ENCODE assay signal across 12 cellular contexts in genomic region chr12:56377310-56377988, GRCh38. TPM values are rescaled to one million over a fixed set of nuclear protein-coding genes. Genes with fewer than 3 reads are reported as not detected.
DNase-seq lines count a peak whose midpoint lies in the region; ATAC-seq lines count a peak whose summit lies in the region.
"Had no signal": no experiment of that assay in that cellular context is flagged by ENCODE, and none has a peak within 500 bp of the region (broad histone marks: within the 10 kb centered on the region; RNA-seq: fewer than 3 reads in every experiment).

No MANE protein-coding gene starts in this region.

- DNase-seq in Caki2 (ENCODE audit: low read depth) (peak; percentile 59), HT-29 (ENCODE audit: low spot score) (peak; percentile 16), amniotic epithelial cell (ENCODE audit: low read depth) (peak; percentile 44), left lobe of liver (ENCODE audit: low spot score) (peak; percentile 8), ureter (ENCODE audit: low spot score) (no peak), NCI-H2196 treated with DMSO at 0.1 percent for 48 hours (lab: John Stamatoyannopoulos, UW; ENCODE audit: unreplicated experiment) (no peak), ecto neural progenitor cell (ENCODE audit: low spot score) (no peak)
- DNase-seq: NCI-H2171, tibial artery had no signal

- in situ Hi-C loops in Caki2 (cut with HindIII; ENCODE audit: low pct_unique_long_range_greater_than_20kb, low sequenced_read_pairs): no loop called here

- ATAC-seq in left lobe of liver: peak; percentile 20
- no peak for ATAC-seq in GM19023 (IDR thresholded peaks at IDR 0.05; ENCODE audit: unreplicated experiment)

RNA-seq across cellular contexts. Expression of gene APOF, which starts 14.8 kb away (rescaled TPM):
- not detected in 2 replicates for total RNA-seq in Caki2 (2014; rRNA removed; shearing (Covaris generic); ENCODE audit: low replicate concordance)
- not detected in 2 replicates for total RNA-seq in HT-29 (2014; rRNA removed; shearing (Covaris generic))
- total RNA-seq in left lobe of liver (188 TPM), ureter (not detected)
- total RNA-seq: esophagus muscularis mucosa, mesothelial cell of epicardium had no signal

RNA-seq across cellular contexts. Expression of gene STAT2, which starts 17.5 kb away (rescaled TPM):
- total RNA-seq in Caki2 (2014; rRNA removed; shearing (Covaris generic); ENCODE audit: low replicate concordance): 89.5 and 90.1 TPM in 2 replicates
- total RNA-seq in HT-29 (2014; rRNA removed; shearing (Covaris generic)): 23.4 and 30.6 TPM in 2 replicates
- 95.5 TPM for total RNA-seq in left lobe of liver
- total RNA-seq in ureter: 158 TPM

RNA-seq across cellular contexts. Expression of gene IL23A, which starts 38.8 kb away (rescaled TPM):
- 0.32 and 0.51 TPM in 2 replicates for total RNA-seq in Caki2 (2014; rRNA removed; shearing (Covaris generic); ENCODE audit: low replicate concordance)
- total RNA-seq in HT-29 (2014; rRNA removed; shearing (Covaris generic)): 0.08 and 0.36 TPM in 2 replicates
- total RNA-seq in left lobe of liver: 0.43 TPM
- 0.49 TPM for total RNA-seq in ureter
- total RNA-seq: esophagus muscularis mucosa had no signal

RNA-seq across cellular contexts. Expression of gene PAN2, which starts 43.6 kb away (rescaled TPM):
- 29.0 and 59.6 TPM in 2 replicates for total RNA-seq in Caki2 (2014; rRNA removed; shearing (Covaris generic); ENCODE audit: low replicate concordance)
- 28.8 and 30.9 TPM in 2 replicates for total RNA-seq in HT-29 (2014; rRNA removed; shearing (Covaris generic))
- total RNA-seq in left lobe of liver: 86.0 TPM
- total RNA-seq in ureter: 103 TPM

Comparison
In these comparisons a context has a peak if more than half of its experiments do, and no peak if none do; other contexts are left out.
1. DNase-seq: peak in Caki2 (single experiment), HT-29 (single experiment), amniotic epithelial cell (single experiment) and left lobe of liver (single experiment); none in ureter (single experiment), NCI-H2196 treated with DMSO at 0.1 percent for 48 hours (single experiment) and ecto neural progenitor cell (single experiment).
2. RNA of gene APOF, which starts 14.8 kb away (total RNA-seq): 188 TPM in left lobe of liver (single experiment); not detected in Caki2, not detected in HT-29 and not detected in ureter (single experiment); every median in the first group is over 100 times any median in the second.